ENCODE assay signal across 14 cellular contexts in the genomic region with DNA sequence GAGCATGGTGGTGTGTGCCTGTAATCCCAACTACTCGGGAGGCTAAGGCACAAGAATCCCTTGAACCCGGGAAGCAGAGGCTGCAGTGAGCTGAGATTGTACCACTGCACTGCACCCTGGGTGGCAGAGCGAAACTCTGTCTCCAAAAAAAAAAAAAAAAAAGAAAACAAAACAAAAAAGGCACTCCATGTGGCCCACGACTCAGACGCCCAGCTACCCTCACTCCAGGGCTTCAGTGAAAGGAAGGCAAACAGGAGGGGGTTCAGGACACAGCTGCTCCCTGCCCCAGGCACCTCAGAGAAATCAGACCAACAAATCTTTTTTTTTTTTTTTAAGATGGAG.
DNase-seq lines count a peak whose midpoint lies in the region; ATAC-seq and TF ChIP-seq lines count a peak whose summit lies in the region.
"Had no signal": no experiment of that assay in that cellular context is flagged by ENCODE, and none has a peak within 500 bp of the region (broad histone marks: within the 10 kb centered on the region; RNA-seq: fewer than 3 reads in every experiment).

No MANE protein-coding gene starts in this region.

- no peaks in the 10 kb centered on the region for H4K20me1 ChIP-seq in BLaER1
- H4K20me1 ChIP-seq in GM23338 (replicated peaks; ENCODE audit: insufficient read depth), result no peaks in the 10 kb centered on the region
- H4K20me1 ChIP-seq in neural progenitor cell (ENCODE audit: low read depth), result no peaks in the 10 kb centered on the region

- H3K4me3 ChIP-seq in BLaER1, result no peak overlapping the region
- no peak overlapping the region for H3K4me3 ChIP-seq in GM23338
- H3K4me3 ChIP-seq in neural progenitor cell, result no peak overlapping the region
- H3K4me3 ChIP-seq: colonic mucosa had no signal

- H3K9ac ChIP-seq in BLaER1 (peak overlapping the region; percentile 57; the same call in 1 of the 2 replicates), neural progenitor cell (no peak overlapping the region)

- peaks cover 6% of the 10 kb centered on the region; the same call in 1 of the 2 replicates for H3F3A ChIP-seq in GM23338 (replicated peaks; ENCODE audit: low read depth)
- peaks cover 33% of the 10 kb centered on the region for H3F3A ChIP-seq in neural progenitor cell (ENCODE audit: low read depth)

- no peak overlapping the region for H3K4me3 Mint-ChIP-seq in GM23338
- no peak overlapping the region for H3K4me3 Mint-ChIP-seq in T-helper 17 cell
- H3K4me3 Mint-ChIP-seq in neural progenitor cell, result no peak overlapping the region
- H3K4me3 Mint-ChIP-seq: activated naive CD8-positive, alpha-beta T cell; CD14-positive monocyte had no signal

- peaks cover 9% of the 10 kb centered on the region for H3K27me3 Mint-ChIP-seq in GM23338 (ENCODE audit: insufficient read depth, low read depth, poor library complexity)
- no peaks in the 10 kb centered on the region for H3K27me3 Mint-ChIP-seq in T-helper 17 cell
- peaks cover 10% of the 10 kb centered on the region for H3K27me3 Mint-ChIP-seq in neural progenitor cell (ENCODE audit: insufficient read depth, low read depth)
- H3K27me3 Mint-ChIP-seq: activated naive CD8-positive, alpha-beta T cell had no signal

- H2AFZ ChIP-seq in GM23338 (peak overlapping the region; percentile 56; the same call in 1 of the 2 replicates), neural progenitor cell (replicated peaks) (peak overlapping the region; percentile 2)

- DNase-seq in GM23338 (ENCODE audit: low spot score), result no peak
- DNase-seq in T-helper 17 cell, result no peak
- no peak for DNase-seq in neural progenitor cell (ENCODE audit: low spot score)
- DNase-seq in mesenteric fat pad (ENCODE audit: low spot score), result no peak
- no peak for DNase-seq in GM10248 (ENCODE audit: extremely low spot score)
- DNase-seq: colonic mucosa; PC-3; stimulated activated CD4-positive, alpha-beta T cell treated with anti-CD3 and anti-CD28 coated beads, Interleukin-2, amount 100 ng/mL, for 48 hours; stimulated activated naive CD4-positive, alpha-beta T cell had no signal

- H3K4me1 Mint-ChIP-seq in GM23338 (peaks cover 31% of the 10 kb centered on the region), T-helper 17 cell (peaks cover 11% of the 10 kb centered on the region), neural progenitor cell (peaks cover 34% of the 10 kb centered on the region)

- POLR2A ChIA-PET in GM10248 (lab: Yijun Ruan, JAX), result interaction anchor here (0.6 to 0.7 kb wide), 2 partner anchors 22 to 304 kb away, joined by 3 read pairs; no protein-coding TSS in a partner anchor

- no peak overlapping the region for H3K27ac Mint-ChIP-seq in GM23338
- H3K27ac Mint-ChIP-seq in T-helper 17 cell, result peak overlapping the region; percentile 60
- H3K27ac Mint-ChIP-seq in neural progenitor cell, result no peak overlapping the region
- H3K27ac Mint-ChIP-seq: activated naive CD8-positive, alpha-beta T cell had no signal

- H3K36me3 Mint-ChIP-seq in GM23338 (ENCODE audit: low read depth) (peaks cover 8% of the 10 kb centered on the region; the same call in 2 of the 3 replicates), T-helper 17 cell (ENCODE audit: low read depth) (no peaks in the 10 kb centered on the region), neural progenitor cell (no peaks in the 10 kb centered on the region)
- H3K36me3 Mint-ChIP-seq: activated naive CD8-positive, alpha-beta T cell; CD14-positive monocyte had no signal

- H3K36me3 ChIP-seq in BLaER1, result no peaks in the 10 kb centered on the region
- H3K36me3 ChIP-seq in GM23338 (ENCODE audit: insufficient read depth), result no peaks in the 10 kb centered on the region
- no peaks in the 10 kb centered on the region for H3K36me3 ChIP-seq in neural progenitor cell
- H3K36me3 ChIP-seq: colonic mucosa had no signal

- CTCF ChIA-PET in GM10248 (lab: Yijun Ruan, JAX), result interaction anchor here (1.1 to 1.3 kb wide), 3 partner anchors 10 to 146 kb away, joined by 3 to 4 read pairs (median 3); no protein-coding TSS in a partner anchor

- H3K9me3 ChIP-seq in BLaER1 (peaks cover 14% of the 10 kb centered on the region), T-helper 17 cell (ENCODE audit: control insufficient read depth, low read length, poor library complexity, severe bottlenecking) (no peaks in the 10 kb centered on the region), neural progenitor cell (ENCODE audit: low read depth) (no peaks in the 10 kb centered on the region)
- H3K9me3 ChIP-seq: colonic mucosa had no signal

- H3K27ac ChIP-seq in BLaER1 (peak overlapping the region; percentile 92), GM23338 (ENCODE audit: low read depth) (peak overlapping the region; percentile 72; the same call in 1 of the 2 replicates), neural progenitor cell (no peak overlapping the region)
- H3K27ac ChIP-seq: colonic mucosa had no signal

- no peaks in the 10 kb centered on the region for H3K9me2 ChIP-seq in GM23338 (ENCODE audit: insufficient read depth)

- H3K9me3 Mint-ChIP-seq in GM23338 (peaks cover 14% of the 10 kb centered on the region), neural progenitor cell (peaks cover 2% of the 10 kb centered on the region)

- H3K4me2 ChIP-seq in BLaER1, result peak overlapping the region; percentile 82
- H3K4me2 ChIP-seq in GM23338, result no peak overlapping the region
- H3K4me2 ChIP-seq in neural progenitor cell, result no peak overlapping the region

- ATAC-seq in GM23338 (peak; percentile 37; the same call in 2 of the 3 replicates), T-helper 17 cell (no peak), GM19328 (IDR thresholded peaks at IDR 0.05; ENCODE audit: unreplicated experiment) (no peak), HG03469 (IDR thresholded peaks at IDR 0.05; ENCODE audit: unreplicated experiment) (no peak)
- ATAC-seq: PC-3 had no signal

- TF ChIP-seq CTCF in GM23338 (conservative IDR thresholded peaks at IDR 0.05; ENCODE audit: low read depth in 2 of 2) (no peak), neural progenitor cell (IDR thresholded peaks at IDR 0.05) (no peak), GM10248 (IDR thresholded peaks at IDR 0.05; ENCODE audit: control extremely low read depth, extremely low read depth, low read depth, missing control alignments) (no peak)

- no peaks in the 10 kb centered on the region for H3K27me3 ChIP-seq in BLaER1
- H3K27me3 ChIP-seq in GM23338 (ENCODE audit: insufficient read depth), result no peaks in the 10 kb centered on the region
- no peaks in the 10 kb centered on the region for H3K27me3 ChIP-seq in neural progenitor cell
- H3K27me3 ChIP-seq: colonic mucosa had no signal

- H3K4me1 ChIP-seq in BLaER1 (peaks cover 55% of the 10 kb centered on the region), GM23338 (ENCODE audit: insufficient read depth) (peaks cover 17% of the 10 kb centered on the region), neural progenitor cell (peaks cover 19% of the 10 kb centered on the region)

- H3K79me2 ChIP-seq in GM23338 (replicated peaks; ENCODE audit: insufficient read depth) (no peaks in the 10 kb centered on the region), neural progenitor cell (ENCODE audit: low read depth) (no peaks in the 10 kb centered on the region)

TF ChIP-seq in GM23338, 12 proteins besides CTCF, POLR2A, EP300 and RAD21 (continues in another document):
- TF ChIP-seq EZH2 (IDR thresholded peaks at IDR 0.05; ENCODE audit: low read depth, unreplicated experiment) (no peak), JUNB (IDR thresholded peaks at IDR 0.05; ENCODE audit: unreplicated experiment) (no peak)
